ENCODE assay signal across 2 cellular contexts in the genomic region with DNA sequence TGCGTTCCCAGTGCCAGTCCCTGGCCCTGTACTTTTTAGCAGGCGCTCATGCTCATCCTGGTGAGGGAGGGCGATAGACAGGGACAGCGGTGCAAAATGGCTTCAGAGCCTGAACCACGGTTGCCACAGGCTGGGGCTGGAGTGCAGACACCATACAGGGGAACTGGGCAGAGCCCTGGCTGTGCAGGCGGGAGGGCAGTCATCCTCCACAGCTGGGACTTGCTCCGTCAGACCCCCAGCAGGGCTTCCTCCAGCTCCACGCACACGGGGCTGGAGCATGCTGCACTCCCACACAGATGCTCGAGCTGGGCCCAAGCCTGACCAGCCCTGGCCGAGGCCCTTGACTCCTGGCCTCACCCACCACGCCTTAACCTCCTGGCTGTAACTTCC.
TF ChIP-seq lines count a peak whose summit lies in the region.

No MANE protein-coding gene starts in this region.

TF ChIP-seq in H1, 55 proteins besides CTCF, POLR2A, EP300 and RAD21:
- no peak for TF ChIP-seq EZH2 (IDR thresholded peaks at IDR 0.05; ENCODE audit: low read depth, low read length, severe bottlenecking)
- TF ChIP-seq FOSL1 (IDR thresholded peaks at IDR 0.05; ENCODE audit: insufficient read depth, low read depth, low read length) = no peak
- no peak for TF ChIP-seq SIX5 (IDR thresholded peaks at IDR 0.05; ENCODE audit: low read depth, low read length)
- TF ChIP-seq ATF2 (IDR thresholded peaks at IDR 0.05; ENCODE audit: low read length) = no peak
- TF ChIP-seq TAF7 (optimal IDR thresholded peaks at IDR 0.05; ENCODE audit: borderline replicate concordance, low read depth, low read length) = no peak
- no peak for TF ChIP-seq RFX5 (IDR thresholded peaks at IDR 0.05; ENCODE audit: borderline replicate concordance, low read depth, low read length)
- TF ChIP-seq CEBPB (IDR thresholded peaks at IDR 0.05; ENCODE audit: low read depth, low read length) = no peak
- TF ChIP-seq POLR2AphosphoS5 (IDR thresholded peaks at IDR 0.05; ENCODE audit: low read depth, low read length) = no peak
- no peak for TF ChIP-seq CBX8 (IDR thresholded peaks at IDR 0.05; ENCODE audit: borderline replicate concordance, low read depth, low read length)
- TF ChIP-seq CTBP2 (IDR thresholded peaks at IDR 0.05; ENCODE audit: borderline replicate concordance, insufficient read depth, insufficient read length, low read length) = no peak

TF ChIP-seq in SK-N-SH treated with all-trans-retinoic acid at 6 μM for 48 hours, 23 proteins besides CTCF, POLR2A, EP300 and RAD21:
- no peak for TF ChIP-seq SNAI2 (CRISPR knock-in tag; IDR thresholded peaks at IDR 0.05)
- TF ChIP-seq ZFP30 (CRISPR knock-in tag; IDR thresholded peaks at IDR 0.05) = no peak
- no peak for TF ChIP-seq ZNF8 (CRISPR knock-in tag; IDR thresholded peaks at IDR 0.05)
- TF ChIP-seq ZFP3 (CRISPR knock-in tag; IDR thresholded peaks at IDR 0.05) = no peak
- TF ChIP-seq OSR1 (CRISPR knock-in tag; IDR thresholded peaks at IDR 0.05) = no peak
- TF ChIP-seq, protein P1, sequence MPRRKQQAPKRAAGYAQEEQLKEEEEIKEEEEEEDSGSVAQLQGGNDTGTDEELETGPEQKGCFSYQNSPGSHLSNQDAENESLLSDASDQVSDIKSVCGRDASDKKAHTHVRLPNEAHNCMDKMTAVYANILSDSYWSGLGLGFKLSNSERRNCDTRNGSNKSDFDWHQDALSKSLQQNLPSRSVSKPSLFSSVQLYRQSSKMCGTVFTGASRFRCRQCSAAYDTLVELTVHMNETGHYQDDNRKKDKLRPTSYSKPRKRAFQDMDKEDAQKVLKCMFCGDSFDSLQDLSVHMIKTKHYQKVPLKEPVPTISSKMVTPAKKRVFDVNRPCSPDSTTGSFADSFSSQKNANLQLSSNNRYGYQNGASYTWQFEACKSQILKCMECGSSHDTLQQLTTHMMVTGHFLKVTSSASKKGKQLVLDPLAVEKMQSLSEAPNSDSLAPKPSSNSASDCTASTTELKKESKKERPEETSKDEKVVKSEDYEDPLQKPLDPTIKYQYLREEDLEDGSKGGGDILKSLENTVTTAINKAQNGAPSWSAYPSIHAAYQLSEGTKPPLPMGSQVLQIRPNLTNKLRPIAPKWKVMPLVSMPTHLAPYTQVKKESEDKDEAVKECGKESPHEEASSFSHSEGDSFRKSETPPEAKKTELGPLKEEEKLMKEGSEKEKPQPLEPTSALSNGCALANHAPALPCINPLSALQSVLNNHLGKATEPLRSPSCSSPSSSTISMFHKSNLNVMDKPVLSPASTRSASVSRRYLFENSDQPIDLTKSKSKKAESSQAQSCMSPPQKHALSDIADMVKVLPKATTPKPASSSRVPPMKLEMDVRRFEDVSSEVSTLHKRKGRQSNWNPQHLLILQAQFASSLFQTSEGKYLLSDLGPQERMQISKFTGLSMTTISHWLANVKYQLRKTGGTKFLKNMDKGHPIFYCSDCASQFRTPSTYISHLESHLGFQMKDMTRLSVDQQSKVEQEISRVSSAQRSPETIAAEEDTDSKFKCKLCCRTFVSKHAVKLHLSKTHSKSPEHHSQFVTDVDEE (CRISPR knock-in tag; IDR thresholded peaks at IDR 0.05) = no peak
- TF ChIP-seq ARNTL (CRISPR knock-in tag; IDR thresholded peaks at IDR 0.05; ENCODE audit: borderline replicate concordance, low read depth) = no peak
- TF ChIP-seq, protein P2, sequence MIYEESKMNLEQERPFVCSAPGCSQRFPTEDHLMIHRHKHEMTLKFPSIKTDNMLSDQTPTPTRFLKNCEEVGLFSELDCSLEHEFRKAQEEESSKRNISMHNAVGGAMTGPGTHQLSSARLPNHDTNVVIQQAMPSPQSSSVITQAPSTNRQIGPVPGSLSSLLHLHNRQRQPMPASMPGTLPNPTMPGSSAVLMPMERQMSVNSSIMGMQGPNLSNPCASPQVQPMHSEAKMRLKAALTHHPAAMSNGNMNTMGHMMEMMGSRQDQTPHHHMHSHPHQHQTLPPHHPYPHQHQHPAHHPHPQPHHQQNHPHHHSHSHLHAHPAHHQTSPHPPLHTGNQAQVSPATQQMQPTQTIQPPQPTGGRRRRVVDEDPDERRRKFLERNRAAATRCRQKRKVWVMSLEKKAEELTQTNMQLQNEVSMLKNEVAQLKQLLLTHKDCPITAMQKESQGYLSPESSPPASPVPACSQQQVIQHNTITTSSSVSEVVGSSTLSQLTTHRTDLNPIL (CRISPR knock-in tag; IDR thresholded peaks at IDR 0.05; ENCODE audit: low read depth) = no peak
- TF ChIP-seq ZC3H10 (CRISPR knock-in tag; IDR thresholded peaks at IDR 0.05) = no peak
- no peak for TF ChIP-seq TOX (CRISPR knock-in tag; IDR thresholded peaks at IDR 0.05; ENCODE audit: borderline replicate concordance)
- no peak for TF ChIP-seq CSDC2 (CRISPR knock-in tag; IDR thresholded peaks at IDR 0.05)
- TF ChIP-seq POU6F1 (CRISPR knock-in tag; IDR thresholded peaks at IDR 0.05; ENCODE audit: borderline replicate concordance, low read depth) = no peak
- TF ChIP-seq BACH2 (CRISPR knock-in tag; IDR thresholded peaks at IDR 0.05; ENCODE audit: borderline replicate concordance) = no peak
- TF ChIP-seq, protein P3, sequence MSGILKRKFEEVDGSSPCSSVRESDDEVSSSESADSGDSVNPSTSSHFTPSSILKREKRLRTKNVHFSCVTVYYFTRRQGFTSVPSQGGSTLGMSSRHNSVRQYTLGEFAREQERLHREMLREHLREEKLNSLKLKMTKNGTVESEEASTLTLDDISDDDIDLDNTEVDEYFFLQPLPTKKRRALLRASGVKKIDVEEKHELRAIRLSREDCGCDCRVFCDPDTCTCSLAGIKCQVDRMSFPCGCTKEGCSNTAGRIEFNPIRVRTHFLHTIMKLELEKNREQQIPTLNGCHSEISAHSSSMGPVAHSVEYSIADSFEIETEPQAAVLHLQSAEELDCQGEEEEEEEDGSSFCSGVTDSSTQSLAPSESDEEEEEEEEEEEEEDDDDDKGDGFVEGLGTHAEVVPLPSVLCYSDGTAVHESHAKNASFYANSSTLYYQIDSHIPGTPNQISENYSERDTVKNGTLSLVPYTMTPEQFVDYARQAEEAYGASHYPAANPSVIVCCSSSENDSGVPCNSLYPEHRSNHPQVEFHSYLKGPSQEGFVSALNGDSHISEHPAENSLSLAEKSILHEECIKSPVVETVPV (CRISPR knock-in tag; IDR thresholded peaks at IDR 0.05) = no peak
- no peak for TF ChIP-seq PPARA (CRISPR knock-in tag; IDR thresholded peaks at IDR 0.05; ENCODE audit: borderline replicate concordance)
- no peak for TF ChIP-seq RARB (CRISPR knock-in tag; IDR thresholded peaks at IDR 0.05)
- no peak for TF ChIP-seq ESRRG (CRISPR knock-in tag; IDR thresholded peaks at IDR 0.05)
- TF ChIP-seq TCF4 (CRISPR knock-in tag; IDR thresholded peaks at IDR 0.05; ENCODE audit: borderline replicate concordance) = no peak
